In the genomic region with DNA sequence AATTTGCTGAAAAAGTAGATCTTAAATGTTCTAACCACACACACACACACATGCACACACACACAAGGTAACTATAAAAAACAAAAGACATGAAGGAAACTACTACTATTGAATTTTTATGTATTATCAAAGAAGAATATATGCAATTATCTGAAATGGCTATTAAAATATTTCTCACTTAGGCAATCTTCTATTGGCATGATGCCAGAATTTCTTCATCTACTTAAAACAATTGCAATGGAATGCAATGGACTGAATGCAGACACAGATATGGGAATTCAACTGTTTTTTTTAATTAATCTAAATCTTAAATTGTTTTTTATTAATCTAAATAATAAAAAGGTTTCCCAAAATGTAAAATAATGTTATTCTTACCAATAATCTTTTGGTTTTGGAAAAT, we compare ENCODE assay signal across 18 cellular contexts.
DNase-seq lines count a peak whose midpoint lies in the region; ATAC-seq and TF ChIP-seq lines count a peak whose summit lies in the region.
"Had no signal": no experiment of that assay in that cellular context is flagged by ENCODE, and none has a peak within 500 bp of the region (broad histone marks: within the 10 kb centered on the region; RNA-seq: fewer than 3 reads in every experiment).

No MANE protein-coding gene starts in this region.

- TF ChIP-seq EP300 in Ishikawa (IDR thresholded peaks at IDR 0.05; ENCODE audit: borderline replicate concordance) = no peak

- ATAC-seq in HG03378 (IDR thresholded peaks at IDR 0.05; ENCODE audit: unreplicated experiment) (no peak), HG02798 (IDR thresholded peaks at IDR 0.05; ENCODE audit: poor library complexity, unreplicated experiment) (no peak)
- ATAC-seq: gastrocnemius medialis; natural killer cell; stimulated activated naive CD8-positive, alpha-beta T cell treated with anti-CD3 and anti-CD28 coated beads, Interleukin-15, Interleukin-2, amounts not matched to agents 100 U/mL and 50 U/mL, for 24 hours had no signal

- DNase-seq in EH (ENCODE audit: low read depth) (peak; percentile 7), dermis blood vessel endothelial cell (peak; percentile 55), lung microvascular endothelial cell (ENCODE audit: low read depth in 2 of 2) (peak; percentile 6 to 68)
- no peak for DNase-seq in stimulated activated CD4-positive, alpha-beta T cell treated with anti-CD3 and anti-CD28 coated beads, Interleukin-4, amount 100 ng/mL, for 1 hour
- DNase-seq: activated naive CD4-positive, alpha-beta T cell treated with anti-CD3 and anti-CD28 coated beads for 36 hours; activated T-cell treated with anti-CD3 and anti-CD28 coated beads, Interleukin-2, amount 50 U/mL, for 4 hours; central memory CD4-positive, alpha-beta T cell; gastrocnemius medialis; hippocampal formation; MG63; natural killer cell; NCI-H1436; NCI-H524; stimulated activated CD4-positive, alpha-beta T cell treated with anti-CD3 and anti-CD28 coated beads, Interleukin-12 subunit alpha, Interleukin-12 subunit beta, amount 100 ng/mL, for 4 hours; stimulated activated naive CD8-positive, alpha-beta T cell treated with anti-CD3 and anti-CD28 coated beads, Interleukin-15, Interleukin-2, amounts not matched to agents 100 U/mL and 50 U/mL, for 24 hours had no signal

- no peak for TF ChIP-seq RAD21 in Ishikawa (IDR thresholded peaks at IDR 0.05; ENCODE audit: low read depth)

TF ChIP-seq in Ishikawa, 13 proteins besides CTCF, POLR2A, EP300 and RAD21:
- TF ChIP-seq, protein P1, sequence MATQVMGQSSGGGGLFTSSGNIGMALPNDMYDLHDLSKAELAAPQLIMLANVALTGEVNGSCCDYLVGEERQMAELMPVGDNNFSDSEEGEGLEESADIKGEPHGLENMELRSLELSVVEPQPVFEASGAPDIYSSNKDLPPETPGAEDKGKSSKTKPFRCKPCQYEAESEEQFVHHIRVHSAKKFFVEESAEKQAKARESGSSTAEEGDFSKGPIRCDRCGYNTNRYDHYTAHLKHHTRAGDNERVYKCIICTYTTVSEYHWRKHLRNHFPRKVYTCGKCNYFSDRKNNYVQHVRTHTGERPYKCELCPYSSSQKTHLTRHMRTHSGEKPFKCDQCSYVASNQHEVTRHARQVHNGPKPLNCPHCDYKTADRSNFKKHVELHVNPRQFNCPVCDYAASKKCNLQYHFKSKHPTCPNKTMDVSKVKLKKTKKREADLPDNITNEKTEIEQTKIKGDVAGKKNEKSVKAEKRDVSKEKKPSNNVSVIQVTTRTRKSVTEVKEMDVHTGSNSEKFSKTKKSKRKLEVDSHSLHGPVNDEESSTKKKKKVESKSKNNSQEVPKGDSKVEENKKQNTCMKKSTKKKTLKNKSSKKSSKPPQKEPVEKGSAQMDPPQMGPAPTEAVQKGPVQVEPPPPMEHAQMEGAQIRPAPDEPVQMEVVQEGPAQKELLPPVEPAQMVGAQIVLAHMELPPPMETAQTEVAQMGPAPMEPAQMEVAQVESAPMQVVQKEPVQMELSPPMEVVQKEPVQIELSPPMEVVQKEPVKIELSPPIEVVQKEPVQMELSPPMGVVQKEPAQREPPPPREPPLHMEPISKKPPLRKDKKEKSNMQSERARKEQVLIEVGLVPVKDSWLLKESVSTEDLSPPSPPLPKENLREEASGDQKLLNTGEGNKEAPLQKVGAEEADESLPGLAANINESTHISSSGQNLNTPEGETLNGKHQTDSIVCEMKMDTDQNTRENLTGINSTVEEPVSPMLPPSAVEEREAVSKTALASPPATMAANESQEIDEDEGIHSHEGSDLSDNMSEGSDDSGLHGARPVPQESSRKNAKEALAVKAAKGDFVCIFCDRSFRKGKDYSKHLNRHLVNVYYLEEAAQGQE (IDR thresholded peaks at IDR 0.05; ENCODE audit: low read depth) = no peak
- no peak for TF ChIP-seq CREB1 (IDR thresholded peaks at IDR 0.05; ENCODE audit: low read depth)
- no peak for TF ChIP-seq YY1 (IDR thresholded peaks at IDR 0.05; ENCODE audit: low read depth)
- no peak for TF ChIP-seq TCF12 (IDR thresholded peaks at IDR 0.05; ENCODE audit: low read depth)
- no peak for TF ChIP-seq EGR1 (IDR thresholded peaks at IDR 0.05)
- TF ChIP-seq, protein P2, sequence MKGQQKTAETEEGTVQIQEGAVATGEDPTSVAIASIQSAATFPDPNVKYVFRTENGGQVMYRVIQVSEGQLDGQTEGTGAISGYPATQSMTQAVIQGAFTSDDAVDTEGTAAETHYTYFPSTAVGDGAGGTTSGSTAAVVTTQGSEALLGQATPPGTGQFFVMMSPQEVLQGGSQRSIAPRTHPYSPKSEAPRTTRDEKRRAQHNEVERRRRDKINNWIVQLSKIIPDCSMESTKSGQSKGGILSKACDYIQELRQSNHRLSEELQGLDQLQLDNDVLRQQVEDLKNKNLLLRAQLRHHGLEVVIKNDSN (IDR thresholded peaks at IDR 0.05) = no peak
- peak; percentile 20; the same call in 1 of the 2 replicates for TF ChIP-seq CEBPB (IDR thresholded peaks at IDR 0.05)
- no peak for TF ChIP-seq TAF1 (IDR thresholded peaks at IDR 0.05; ENCODE audit: low read depth)
- TF ChIP-seq, protein P3, sequence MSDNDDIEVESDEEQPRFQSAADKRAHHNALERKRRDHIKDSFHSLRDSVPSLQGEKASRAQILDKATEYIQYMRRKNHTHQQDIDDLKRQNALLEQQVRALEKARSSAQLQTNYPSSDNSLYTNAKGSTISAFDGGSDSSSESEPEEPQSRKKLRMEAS (IDR thresholded peaks at IDR 0.05) = no peak
- TF ChIP-seq NFIC (IDR thresholded peaks at IDR 0.05) = peak; percentile 56
- TF ChIP-seq TEAD4 (IDR thresholded peaks at IDR 0.05) = no peak
- no peak for TF ChIP-seq FOXM1 (IDR thresholded peaks at IDR 0.05; ENCODE audit: borderline replicate concordance, low read depth)
- TF ChIP-seq ZBTB7A (IDR thresholded peaks at IDR 0.05; ENCODE audit: low read depth) = no peak
